ENCODE assay signal across 19 cellular contexts in genomic region chr11:8234425-8234821, GRCh38. TPM values are rescaled to one million over a fixed set of nuclear protein-coding genes. Genes with fewer than 3 reads are reported as not detected.
DNase-seq lines count a peak whose midpoint lies in the region; ATAC-seq and TF ChIP-seq lines count a peak whose summit lies in the region.
"Had no signal": no experiment of that assay in that cellular context is flagged by ENCODE, and none has a peak within 500 bp of the region (broad histone marks: within the 10 kb centered on the region; RNA-seq: fewer than 3 reads in every experiment).

No MANE protein-coding gene starts in this region.

- CTCF ChIA-PET in activated naive CD4-positive, alpha-beta T cell treated with anti-CD3 and anti-CD28 coated beads, Interleukin-2, amount 10 ng/mL, durations not matched to agents 7 days and 5 days (lab: Charles Lee) = no interaction called here

- ATAC-seq in effector memory CD8-positive, alpha-beta T cell (replicated peaks) = no peak
- ATAC-seq in GM19328 (IDR thresholded peaks at IDR 0.05; ENCODE audit: unreplicated experiment) = no peak

- in situ Hi-C loops in GM13976 (cut with MboI; ENCODE audit: low sequenced_read_pairs, unreplicated experiment) = no loop called here

- H3K4me3 Mint-ChIP-seq in effector memory CD8-positive, alpha-beta T cell = no peak overlapping the region
- no peak overlapping the region for H3K4me3 Mint-ChIP-seq in activated naive CD4-positive, alpha-beta T cell treated with anti-CD3 and anti-CD28 coated beads, Interleukin-2, amount 10 ng/mL, durations not matched to agents 7 days and 5 days

- H3K36me3 Mint-ChIP-seq in effector memory CD8-positive, alpha-beta T cell (ENCODE audit: insufficient read depth) = peaks cover 1% of the 10 kb centered on the region
- H3K36me3 Mint-ChIP-seq in activated naive CD4-positive, alpha-beta T cell treated with anti-CD3 and anti-CD28 coated beads, Interleukin-2, amount 10 ng/mL, durations not matched to agents 7 days and 5 days = no peaks in the 10 kb centered on the region
- H3K36me3 Mint-ChIP-seq: IgD-negative memory B cell had no signal

- H3K9me3 Mint-ChIP-seq in effector memory CD8-positive, alpha-beta T cell = no peaks in the 10 kb centered on the region
- H3K9me3 Mint-ChIP-seq in activated naive CD4-positive, alpha-beta T cell treated with anti-CD3 and anti-CD28 coated beads, Interleukin-2, amount 10 ng/mL, durations not matched to agents 7 days and 5 days = no peaks in the 10 kb centered on the region

- H3K4me1 Mint-ChIP-seq in effector memory CD8-positive, alpha-beta T cell (ENCODE audit: low read depth in 2 of 2) = peaks cover 5 to 13% of the 10 kb centered on the region in 2 donors
- H3K4me1 Mint-ChIP-seq in activated naive CD4-positive, alpha-beta T cell treated with anti-CD3 and anti-CD28 coated beads, Interleukin-2, amount 10 ng/mL, durations not matched to agents 7 days and 5 days = peaks cover 10% of the 10 kb centered on the region

- no peaks in the 10 kb centered on the region for H3K9me3 ChIP-seq in MG63
- H3K9me3 ChIP-seq: esophagus squamous epithelium, HAP-1, thoracic aorta had no signal

- H3K4me3 ChIP-seq in MG63 = no peak overlapping the region
- H3K4me3 ChIP-seq: esophagus squamous epithelium, HAP-1, skin epidermis, thoracic aorta had no signal

- no peak for TF ChIP-seq CTCF in GM13976 (IDR thresholded peaks at IDR 0.05; ENCODE audit: borderline replicate concordance, control extremely low read depth, extremely low read depth, insufficient read depth, missing control alignments)

- DNase-seq in DMS 273 (lab: John Stamatoyannopoulos, UW; ENCODE audit: unreplicated experiment) (peak; percentile 47), DMS 273 treated with DMSO at 0.1 percent for 48 hours (lab: John Stamatoyannopoulos, UW) (no peak), MG63 (peak; percentile 70), renal cortical epithelial cell (ENCODE audit: low read depth) (peak; percentile 24), GM13976 (ENCODE audit: low spot score) (no peak)
- no peak for DNase-seq in effector memory CD8-positive, alpha-beta T cell
- no peak for DNase-seq in activated naive CD4-positive, alpha-beta T cell treated with anti-CD3 and anti-CD28 coated beads, Interleukin-2, amount 10 ng/mL, durations not matched to agents 7 days and 5 days
- DNase-seq: activated CD4-positive, alpha-beta T cell treated with anti-CD3 and anti-CD28 coated beads, Interleukin-2, amount 50 U/mL, for 48 hours; activated naive CD4-positive, alpha-beta T cell; cerebellar nuclear complex; esophagus squamous epithelium; NCI-H187 had no signal

- no peaks in the 10 kb centered on the region for H3K36me3 ChIP-seq in MG63
- H3K36me3 ChIP-seq: esophagus squamous epithelium, HAP-1, thoracic aorta had no signal

- H3K27me3 ChIP-seq in MG63 = no peaks in the 10 kb centered on the region

- peaks cover 0 to 20% of the 10 kb centered on the region in 2 donors for H3K27me3 Mint-ChIP-seq in effector memory CD8-positive, alpha-beta T cell
- H3K27me3 Mint-ChIP-seq in activated naive CD4-positive, alpha-beta T cell treated with anti-CD3 and anti-CD28 coated beads, Interleukin-2, amount 10 ng/mL, durations not matched to agents 7 days and 5 days = peaks cover 20% of the 10 kb centered on the region

- H3K27ac Mint-ChIP-seq in effector memory CD8-positive, alpha-beta T cell = peak overlapping the region; percentile 33 to 50
- no peak overlapping the region for H3K27ac Mint-ChIP-seq in activated naive CD4-positive, alpha-beta T cell treated with anti-CD3 and anti-CD28 coated beads, Interleukin-2, amount 10 ng/mL, durations not matched to agents 7 days and 5 days

RNA-seq across cellular contexts. Expression of gene LMO1, which starts 29.3 kb away (rescaled TPM):
- total RNA-seq in MG63 (2014; rRNA removed; shearing (Covaris generic); ENCODE audit: low replicate concordance) = not detected in 2 replicates
- 0.40 TPM in 1 of 2 replicates, not detected in the other for total RNA-seq in renal cortical epithelial cell
- total RNA-seq: esophagus squamous epithelium; myocyte; T-helper 1 cell treated with Interleukin-12 subunit alpha and Interleukin-12 subunit beta and Interleukin-4 antibody, amounts not matched to agents 30 ng/mL and 1 ng/mL, for 36 hours; thoracic aorta had no signal

Comparison
In these comparisons a context has a peak if more than half of its experiments do, and no peak if none do; other contexts are left out.
1. DNase-seq: peak in DMS 273 (single experiment), MG63 (single experiment) and renal cortical epithelial cell (single experiment); none in DMS 273 treated with DMSO at 0.1 percent for 48 hours (single experiment), effector memory CD8-positive, alpha-beta T cell (0 of 3), activated naive CD4-positive, alpha-beta T cell treated with anti-CD3 and anti-CD28 coated beads, Interleukin-2, amount 10 ng/mL, durations not matched to agents 7 days and 5 days (single experiment) and GM13976 (single experiment).